ENCODE assay signal across 1 cellular context in genomic region chr19:18865973-18866799, GRCh38.
TF ChIP-seq lines count a peak whose summit lies in the region.

No MANE protein-coding gene starts in this region.

TF ChIP-seq in GM23338, 12 proteins besides CTCF, POLR2A, EP300 and RAD21 (continued from another document):
- TF ChIP-seq, protein P1, sequence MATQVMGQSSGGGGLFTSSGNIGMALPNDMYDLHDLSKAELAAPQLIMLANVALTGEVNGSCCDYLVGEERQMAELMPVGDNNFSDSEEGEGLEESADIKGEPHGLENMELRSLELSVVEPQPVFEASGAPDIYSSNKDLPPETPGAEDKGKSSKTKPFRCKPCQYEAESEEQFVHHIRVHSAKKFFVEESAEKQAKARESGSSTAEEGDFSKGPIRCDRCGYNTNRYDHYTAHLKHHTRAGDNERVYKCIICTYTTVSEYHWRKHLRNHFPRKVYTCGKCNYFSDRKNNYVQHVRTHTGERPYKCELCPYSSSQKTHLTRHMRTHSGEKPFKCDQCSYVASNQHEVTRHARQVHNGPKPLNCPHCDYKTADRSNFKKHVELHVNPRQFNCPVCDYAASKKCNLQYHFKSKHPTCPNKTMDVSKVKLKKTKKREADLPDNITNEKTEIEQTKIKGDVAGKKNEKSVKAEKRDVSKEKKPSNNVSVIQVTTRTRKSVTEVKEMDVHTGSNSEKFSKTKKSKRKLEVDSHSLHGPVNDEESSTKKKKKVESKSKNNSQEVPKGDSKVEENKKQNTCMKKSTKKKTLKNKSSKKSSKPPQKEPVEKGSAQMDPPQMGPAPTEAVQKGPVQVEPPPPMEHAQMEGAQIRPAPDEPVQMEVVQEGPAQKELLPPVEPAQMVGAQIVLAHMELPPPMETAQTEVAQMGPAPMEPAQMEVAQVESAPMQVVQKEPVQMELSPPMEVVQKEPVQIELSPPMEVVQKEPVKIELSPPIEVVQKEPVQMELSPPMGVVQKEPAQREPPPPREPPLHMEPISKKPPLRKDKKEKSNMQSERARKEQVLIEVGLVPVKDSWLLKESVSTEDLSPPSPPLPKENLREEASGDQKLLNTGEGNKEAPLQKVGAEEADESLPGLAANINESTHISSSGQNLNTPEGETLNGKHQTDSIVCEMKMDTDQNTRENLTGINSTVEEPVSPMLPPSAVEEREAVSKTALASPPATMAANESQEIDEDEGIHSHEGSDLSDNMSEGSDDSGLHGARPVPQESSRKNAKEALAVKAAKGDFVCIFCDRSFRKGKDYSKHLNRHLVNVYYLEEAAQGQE (IDR thresholded peaks at IDR 0.05; ENCODE audit: unreplicated experiment): no peak
- TF ChIP-seq EZH2phosphoT487 (IDR thresholded peaks at IDR 0.05; ENCODE audit: unreplicated experiment) (no peak), CREB1 (CRISPR knock-in tag; IDR thresholded peaks at IDR 0.05; ENCODE audit: low read depth) (no peak), ZNF114 (CRISPR knock-in tag; IDR thresholded peaks at IDR 0.05) (no peak), ZNF331 (CRISPR knock-in tag; IDR thresholded peaks at IDR 0.05; ENCODE audit: low read depth) (no peak)
